ENCODE assay signal across 8 cellular contexts in genomic region chr15:85615930-85616329, GRCh38.
DNase-seq lines count a peak whose midpoint lies in the region; ATAC-seq, FAIRE-seq and TF ChIP-seq lines count a peak whose summit lies in the region.

No MANE protein-coding gene starts in this region.

- peak; percentile 59 for FAIRE-seq in G401.6 (lab: Jason Lieb, UNC)
- FAIRE-seq in frontal cortex (lab: Jason Lieb, UNC), result no peak

- H3K36me3 ChIP-seq in lower lobe of right lung, result peaks cover 9% of the 10 kb centered on the region

- H3K4me1 ChIP-seq in lower lobe of right lung, result peaks cover 66% of the 10 kb centered on the region

- DNase-seq in NB4 (ENCODE audit: low read depth) (peak; percentile 59), lower lobe of right lung (no peak), frontal cortex (ENCODE audit: low spot score in 2 of 2) (no peak)
- peak; percentile 17 for DNase-seq in central memory CD4-positive, alpha-beta T cell

- H3K9me3 ChIP-seq in lower lobe of right lung, result no peaks in the 10 kb centered on the region

- no peak for TF ChIP-seq POLR2A in NB4 (IDR thresholded peaks at IDR 0.05; ENCODE audit: extremely low read depth, insufficient read length)

- peak; percentile 52 for TF ChIP-seq CTCF in NB4 (IDR thresholded peaks at IDR 0.05; ENCODE audit: low read depth, low read length)
- peak; percentile 53 for TF ChIP-seq CTCF in lower lobe of right lung (IDR thresholded peaks at IDR 0.05)

- no peaks in the 10 kb centered on the region for H3K27me3 ChIP-seq in lower lobe of right lung (ENCODE audit: low read depth)

- no peak overlapping the region for H3K4me3 ChIP-seq in NB4 (ENCODE audit: low read depth, low read length)
- H3K4me3 ChIP-seq in lower lobe of right lung, result no peak overlapping the region

- ATAC-seq in GM21576 (IDR thresholded peaks at IDR 0.05; ENCODE audit: unreplicated experiment), result peak; percentile 66
- peak; percentile 28 to 43 for ATAC-seq in lower lobe of right lung
- no peak for ATAC-seq in esophagus mucosa
- no peak for ATAC-seq in HG03457 (IDR thresholded peaks at IDR 0.05; ENCODE audit: unreplicated experiment)

- H3K27ac ChIP-seq in lower lobe of right lung, result peak overlapping the region; percentile 80

- intact Hi-C loops in lower lobe of right lung (cut with DNase I), result no loop called here

Comparison
In these comparisons a context has a peak if more than half of its experiments do, and no peak if none do; other contexts are left out.
1. ATAC-seq: peak in GM21576 (single experiment) and lower lobe of right lung (2 of 2); none in esophagus mucosa (single experiment) and HG03457 (single experiment).
2. DNase-seq: peak in NB4 (single experiment) and central memory CD4-positive, alpha-beta T cell (single experiment); none in lower lobe of right lung (single experiment) and frontal cortex (0 of 2).